ENCODE assay signal across 9 cellular contexts in genomic region chr12:153080-153746, GRCh38.
DNase-seq lines count a peak whose midpoint lies in the region; ATAC-seq, FAIRE-seq and TF ChIP-seq lines count a peak whose summit lies in the region.
"Had no signal": no experiment of that assay in that cellular context is flagged by ENCODE, and none has a peak within 500 bp of the region (broad histone marks: within the 10 kb centered on the region; RNA-seq: fewer than 3 reads in every experiment).

No MANE protein-coding gene starts in this region.

- peak; percentile 86 for FAIRE-seq in K562 (lab: Jason Lieb, UNC)

- H2AFZ ChIP-seq in K562 (ENCODE audit: low read depth, low read length), result no peak overlapping the region

- H4K20me1 ChIP-seq in K562 (replicated peaks; ENCODE audit: control insufficient read depth, insufficient read depth, low read length), result no peaks in the 10 kb centered on the region

- H3K4me1 ChIP-seq in BE2C (no peaks in the 10 kb centered on the region), K562 (replicated peaks in 1 of 2; ENCODE audit: control insufficient read depth in 2 of 2, insufficient read depth in 2 of 2, low read length in 2 of 2) (peaks cover 0 to 9% of the 10 kb centered on the region in 2 experiments; a peak in 2 of 5 replicates)

- H3K36me3 ChIP-seq in BE2C (no peaks in the 10 kb centered on the region), K562 (ENCODE audit: control insufficient read depth, insufficient read depth, low read length) (no peaks in the 10 kb centered on the region), kidney epithelial cell (ENCODE audit: control insufficient read depth, insufficient read depth, low read length) (no peaks in the 10 kb centered on the region)
- H3K36me3 ChIP-seq: ovary had no signal

- no peaks in the 10 kb centered on the region for H3K79me2 ChIP-seq in K562 (ENCODE audit: control insufficient read depth, insufficient read depth, low read length)

- intact Hi-C loops in K562 (cut with micrococcal nuclease), result no loop called here

- no peaks in the 10 kb centered on the region for H3K9me1 ChIP-seq in K562 (ENCODE audit: control insufficient read depth, insufficient read depth, low read length)

- POLR2A ChIA-PET in K562 (lab: Yijun Ruan, JAX), result interaction anchor here (0.7 kb wide), 1 partner anchor 10 kb away, joined by 3 read pairs; no protein-coding TSS in a partner anchor

- in situ Hi-C loops in K562 (cut with MboI), result no loop called here

- TF ChIP-seq RAD21 in K562 (CRISPR knock-in tag; conservative IDR thresholded peaks at IDR 0.05 in 1 of 2, IDR thresholded peaks at IDR 0.05 in 1 of 2), result peak; percentile 77 to 94

- H3K27ac ChIP-seq in K562 (ENCODE audit: extremely low read depth, low read depth, low read length), result no peak overlapping the region
- H3K27ac ChIP-seq: ovary had no signal

- DNase-seq in BE2C, result peak; percentile 86
- peak; percentile 24 for DNase-seq in NCI-H1436 treated with DMSO at 0.1 percent for 48 hours (lab: John Stamatoyannopoulos, UW)
- peak; percentile 28 for DNase-seq in T-helper 2 cell treated with Interferon-gamma antibody and Interleukin-4, amounts not matched to agents 5 μg/mL and 100 μg/mL, for 36 hours (ENCODE audit: low spot score)
- DNase-seq in K562 (ENCODE audit: extremely low read depth in 1 of 4, low spot score in 3 of 4), result peak; percentile 80 to 82 (median 81)
- peak; percentile 14 for DNase-seq in kidney epithelial cell (ENCODE audit: low read depth)
- peak; percentile 6 for DNase-seq in stimulated activated CD8-positive, alpha-beta memory T cell treated with anti-CD3 and anti-CD28 coated beads, Interleukin-12 subunit alpha, Interleukin-12 subunit beta, amount 100 ng/mL, for 1 hour (ENCODE audit: low read depth)

- no peak overlapping the region for H3K27ac Mint-ChIP-seq in T-helper 2 cell treated with Interferon-gamma antibody and Interleukin-4, amounts not matched to agents 5 μg/mL and 100 μg/mL, for 36 hours

- H3K9ac ChIP-seq in K562 (ENCODE audit: insufficient read depth in 1 of 2, low read depth in 2 of 2, low read length in 2 of 2), result no peak overlapping the region; a peak in 1 of 4 replicates

- CTCF ChIA-PET in K562 (lab: Yijun Ruan, JAX; ENCODE audit: low intra/inter-chr PET ratio), result no interaction called here

- no peak overlapping the region for H3K4me3 Mint-ChIP-seq in T-helper 2 cell treated with Interferon-gamma antibody and Interleukin-4, amounts not matched to agents 5 μg/mL and 100 μg/mL, for 36 hours

- H3K4me3 ChIP-seq in BE2C (ENCODE audit: low read depth, low read length) (no peak overlapping the region), K562 (no peak overlapping the region), kidney epithelial cell (ENCODE audit: low read depth, low read length) (no peak overlapping the region)
- H3K4me3 ChIP-seq: ovary had no signal

- no peaks in the 10 kb centered on the region for H3K27me3 ChIP-seq in BE2C
- H3K27me3 ChIP-seq in K562 (ENCODE audit: control insufficient read depth in 2 of 2, insufficient read depth in 2 of 2, low read length in 2 of 2), result peaks cover 16 to 64% of the 10 kb centered on the region in 2 experiments
- peaks cover 19% of the 10 kb centered on the region for H3K27me3 ChIP-seq in kidney epithelial cell (ENCODE audit: control insufficient read depth, insufficient read depth, low read length)
- H3K27me3 ChIP-seq: ovary had no signal

- H3K9me3 ChIP-seq in BE2C (no peaks in the 10 kb centered on the region), K562 (replicated peaks; ENCODE audit: control insufficient read depth, insufficient read depth, low read depth, low read length) (no peaks in the 10 kb centered on the region)
- H3K9me3 ChIP-seq: ovary had no signal

- ATAC-seq in GM21367 (IDR thresholded peaks at IDR 0.05; ENCODE audit: unreplicated experiment), result peak; percentile 64
- peak; percentile 99 for ATAC-seq in K562
- no peak for ATAC-seq in GM21528 (IDR thresholded peaks at IDR 0.05; ENCODE audit: low FRiP score, unreplicated experiment)

- no peaks in the 10 kb centered on the region for H3K36me3 Mint-ChIP-seq in T-helper 2 cell treated with Interferon-gamma antibody and Interleukin-4, amounts not matched to agents 5 μg/mL and 100 μg/mL, for 36 hours (ENCODE audit: low read depth)

- no peak for TF ChIP-seq EP300 in K562 (IDR thresholded peaks at IDR 0.05; ENCODE audit: low read length)

- H3K4me1 Mint-ChIP-seq in T-helper 2 cell treated with Interferon-gamma antibody and Interleukin-4, amounts not matched to agents 5 μg/mL and 100 μg/mL, for 36 hours (ENCODE audit: low read depth), result no peaks in the 10 kb centered on the region

- no peaks in the 10 kb centered on the region for H3K9me3 Mint-ChIP-seq in T-helper 2 cell treated with Interferon-gamma antibody and Interleukin-4, amounts not matched to agents 5 μg/mL and 100 μg/mL, for 36 hours

- WGBS in K562 (ENCODE audit: insufficient coverage, low coverage, missing lambda C conversion rate), result 16% methylated on average over 7 of the region's 11 CpGs

- no TSS peak for BruUV-seq in K562 (replicated peaks; lab: Mats Ljungman, UMichigan)

- H3K27me3 Mint-ChIP-seq in T-helper 2 cell treated with Interferon-gamma antibody and Interleukin-4, amounts not matched to agents 5 μg/mL and 100 μg/mL, for 36 hours (ENCODE audit: low read depth), result no peaks in the 10 kb centered on the region

- no peak for TF ChIP-seq POLR2A in K562 (conservative IDR thresholded peaks at IDR 0.05)

- TF ChIP-seq CTCF in BE2C (IDR thresholded peaks at IDR 0.05; ENCODE audit: low read depth, low read length), result peak; percentile 98
- TF ChIP-seq CTCF in K562 (IDR thresholded peaks at IDR 0.05 in 2 of 3, conservative IDR thresholded peaks at IDR 0.05 in 1 of 3; ENCODE audit: insufficient read depth in 2 of 3, low read depth in 1 of 3, low read length in 3 of 3), result peak; percentile 92 to 99 (median 99)
- TF ChIP-seq CTCF in kidney epithelial cell (IDR thresholded peaks at IDR 0.05; ENCODE audit: insufficient read depth, low read length, poor library complexity, severe bottlenecking), result peak; percentile 98

- no peak overlapping the region for H3K4me2 ChIP-seq in K562 (ENCODE audit: insufficient read depth, low read length)

TF ChIP-seq in K562, 482 proteins besides CTCF, POLR2A, EP300 and RAD21 (continues in another document):
- peak; percentile 50; the same call in 1 of the 2 replicates for TF ChIP-seq ZNF740 (CRISPR knock-in tag; IDR thresholded peaks at IDR 0.05)
- TF ChIP-seq ZNF740 (tag; IDR thresholded peaks at IDR 0.05), result no peak
- TF ChIP-seq SPI1 (IDR thresholded peaks at IDR 0.05; ENCODE audit: borderline replicate concordance, low read depth, low read length), result peak; percentile 18; the same call in 1 of the 2 replicates
- TF ChIP-seq BACH1 (tag; IDR thresholded peaks at IDR 0.05), result no peak
- 0 out of 2 replicates have a peak, but pooled peaks have one; percentile 25 for TF ChIP-seq KLF16 (IDR thresholded peaks at IDR 0.05)
- peak; percentile 19; the same call in 1 of the 2 replicates for TF ChIP-seq JUND (IDR thresholded peaks at IDR 0.05; ENCODE audit: borderline replicate concordance, low read depth, low read length)
- TF ChIP-seq JUND (tag; IDR thresholded peaks at IDR 0.05; ENCODE audit: borderline replicate concordance, low read depth, low read length), result no peak
- TF ChIP-seq CREB1 (IDR thresholded peaks at IDR 0.05), result no peak
- peak; percentile 45; the same call in 1 of the 2 replicates for TF ChIP-seq CREB1 (CRISPR knock-in tag; IDR thresholded peaks at IDR 0.05)
- no peak for TF ChIP-seq SMARCA4 (IDR thresholded peaks at IDR 0.05)
- 0 out of 2 replicates have a peak, but pooled peaks have one; percentile 35 for TF ChIP-seq SP1 (CRISPR knock-in tag; IDR thresholded peaks at IDR 0.05)
- peak; percentile 77 for TF ChIP-seq CTCFL (IDR thresholded peaks at IDR 0.05; ENCODE audit: borderline replicate concordance, insufficient read depth, low read depth, low read length, poor library complexity, severe bottlenecking)
- TF ChIP-seq DEAF1 (CRISPR knock-in tag; IDR thresholded peaks at IDR 0.05), result peak; percentile 59

Comparison
In these comparisons a context has a peak if more than half of its experiments do, and no peak if none do; other contexts are left out.
1. DNase-seq: peak in every context shown above with its lines; median percentile 86 in BE2C; 81 in K562; 28 in T-helper 2 cell treated with Interferon-gamma antibody and Interleukin-4, amounts not matched to agents 5 μg/mL and 100 μg/mL, for 36 hours; 24 in NCI-H1436 treated with DMSO at 0.1 percent for 48 hours; 14 in kidney epithelial cell; 6 in stimulated activated CD8-positive, alpha-beta memory T cell treated with anti-CD3 and anti-CD28 coated beads, Interleukin-12 subunit alpha, Interleukin-12 subunit beta, amount 100 ng/mL, for 1 hour.